ENCODE assay signal across 8 cellular contexts in the genomic region with DNA sequence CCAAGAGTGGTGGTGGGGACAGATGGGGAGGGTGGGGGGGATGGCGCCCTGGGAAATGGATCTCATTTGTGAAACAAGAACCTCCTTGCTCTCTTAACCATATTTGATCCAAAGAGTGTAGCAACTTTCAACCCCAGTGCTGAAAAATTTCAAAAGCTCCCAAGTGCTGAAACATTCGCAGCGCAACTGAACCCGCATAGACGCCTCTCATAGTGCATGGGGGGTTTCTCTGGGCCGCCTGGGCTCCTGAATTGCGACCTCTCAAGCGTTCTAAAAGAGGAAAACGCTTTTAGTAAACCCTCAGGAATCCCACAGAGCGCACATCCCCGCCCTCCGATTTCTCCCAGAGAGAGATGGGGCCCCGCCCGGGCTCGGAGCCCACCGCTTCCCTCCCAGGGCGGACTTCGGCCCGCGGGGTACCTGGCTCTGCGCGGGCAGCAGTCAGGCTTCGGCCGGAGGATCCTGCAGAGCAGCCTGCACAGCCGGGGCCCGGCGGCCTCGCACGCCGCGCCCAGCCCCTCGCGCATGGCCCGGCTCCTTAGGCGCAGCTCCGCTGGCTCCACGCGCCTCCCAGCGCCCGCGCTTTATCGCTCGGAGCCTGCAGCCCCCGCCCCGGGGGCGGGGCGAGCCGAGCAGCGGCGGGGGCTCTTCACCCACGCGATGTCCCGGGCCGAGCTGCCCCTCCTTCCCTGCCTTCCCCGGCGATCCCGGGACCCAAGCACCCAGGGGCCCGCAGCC. TPM values are rescaled to one million over a fixed set of nuclear protein-coding genes. Genes with fewer than 3 reads are reported as not detected.
DNase-seq lines count a peak whose midpoint lies in the region; ATAC-seq, FAIRE-seq and TF ChIP-seq lines count a peak whose summit lies in the region.

No MANE protein-coding gene starts in this region.

- ATAC-seq in pancreas (peak; percentile 50 to 87 (median 69)), GM21786 (IDR thresholded peaks at IDR 0.05; ENCODE audit: unreplicated experiment) (no peak), GM18868 (IDR thresholded peaks at IDR 0.05; ENCODE audit: unreplicated experiment) (no peak)

- DNase-seq in Daoy (ENCODE audit: low read depth) (peak; percentile 50), Peyer's patch (peak in 1 of 3 donors; percentile 65), globus pallidus (ENCODE audit: low spot score) (peak; percentile 7), pancreas (peak in 1 of 6 donors; percentile 67), posterior vena cava (ENCODE audit: low spot score) (no peak), RWPE1 (ENCODE audit: low spot score) (no peak)

- POLR2A ChIA-PET in RWPE1 (lab: Yijun Ruan, JAX; ENCODE audit: low non-redundant PET) = no interaction called here

- CTCF ChIA-PET in RWPE1 (lab: Yijun Ruan, JAX) = interaction anchor here (0.6 to 1.9 kb wide), 2 partner anchors 12 to 598 kb away, joined by 3 to 11 read pairs; no protein-coding TSS in a partner anchor

- H3K36me3 ChIP-seq in Peyer's patch (no peaks in the 10 kb centered on the region), pancreas (no peaks in the 10 kb centered on the region)

- intact Hi-C loops in pancreas (cut with DNase I) = no loop called here
- intact Hi-C loops in posterior vena cava (cut with DNase I) = loop anchor here in 1 of 2 donors (10.0 kb wide), 1 partner anchor 61 kb away; no protein-coding TSS in a partner anchor

- FAIRE-seq in pancreas (lab: Jason Lieb, UNC) = no peak

- no peak for TF ChIP-seq CTCF in Peyer's patch (IDR thresholded peaks at IDR 0.05)
- TF ChIP-seq CTCF in pancreas (IDR thresholded peaks at IDR 0.05) = no peak
- TF ChIP-seq CTCF in RWPE1 (conservative IDR thresholded peaks at IDR 0.05; ENCODE audit: low read depth) = no peak

- H3K4me3 ChIP-seq in Peyer's patch (peak overlapping the region; percentile 10 to 50 (median 32)), pancreas (peak overlapping the region in 2 of 4 donors; percentile 18 to 40)

- WGBS in pancreas, 2 donors = 5 to 7% methylated on average over 52 to 58 of the region's 58 CpGs

- no peaks in the 10 kb centered on the region for H3K9me3 ChIP-seq in Peyer's patch
- H3K9me3 ChIP-seq in pancreas = no peaks in the 10 kb centered on the region

- H3K27ac ChIP-seq in Peyer's patch (no peak overlapping the region), pancreas (no peak overlapping the region), RWPE1 (no peak overlapping the region)

- H3K27me3 ChIP-seq in Peyer's patch (no peaks in the 10 kb centered on the region), pancreas (peaks cover 0 to 7% (median 1%) of the 10 kb centered on the region in 4 donors)

- H3K4me1 ChIP-seq in Peyer's patch = peaks cover 0 to 21% (median 0%) of the 10 kb centered on the region in 4 donors
- peaks cover 0 to 4% (median 3%) of the 10 kb centered on the region in 3 donors for H3K4me1 ChIP-seq in pancreas

- no peak for TF ChIP-seq POLR2A in Peyer's patch (IDR thresholded peaks at IDR 0.05)

RNA-seq across cellular contexts. Expression of a gene that starts 7.0 kb away (rescaled TPM):
- total RNA-seq in Daoy (2014; rRNA removed; shearing (Covaris generic)) = 0.54 and 0.74 TPM in 2 replicates
- total RNA-seq in Peyer's patch = 10 to 100 TPM in 1 of 4 donors, 1 to 10 TPM in 3; 6.7 to 16.5 (median 7.7) TPM
- under 1 TPM in 5 of 6 donors, not detected in 1; 0.03 to 0.43 (median 0.06) TPM for total RNA-seq in pancreas
- polyA plus RNA-seq in pancreas = under 1 TPM; 0.08 to 0.38 TPM
- total RNA-seq in posterior vena cava = under 1 TPM; 0.33 to 0.51 TPM

Comparison
In these comparisons a context has a peak if more than half of its experiments do, and no peak if none do; other contexts are left out.
1. DNase-seq: peak in Daoy (single experiment) and globus pallidus (single experiment); none in posterior vena cava (single experiment) and RWPE1 (single experiment).
2. ATAC-seq: peak in pancreas (4 of 4); none in GM21786 (single experiment) and GM18868 (single experiment).